1 cellular context compared by ENCODE assay signal in genomic region chr13:91348906-91349435, GRCh38.
A peak's percentile ranks its signal among the peaks of the same experiment; 100 is the strongest.
TF ChIP-seq lines count a peak whose summit lies in the region.

No MANE protein-coding gene starts in this region.

TF ChIP-seq in H1, 55 proteins besides CTCF, POLR2A, EP300 and RAD21:
- peak; percentile 53 for TF ChIP-seq CREB1 (IDR thresholded peaks at IDR 0.05)
- TF ChIP-seq YY1 (IDR thresholded peaks at IDR 0.05; ENCODE audit: low read depth, low read length) = 0 out of 2 replicates have a peak, but pooled peaks have one; percentile 3
- TF ChIP-seq RFX5 (IDR thresholded peaks at IDR 0.05; ENCODE audit: borderline replicate concordance, low read depth, low read length) = no peak
- no peak for TF ChIP-seq KDM1A (IDR thresholded peaks at IDR 0.05; ENCODE audit: borderline replicate concordance, low read length)
- TF ChIP-seq SP4 (IDR thresholded peaks at IDR 0.05; ENCODE audit: low read length) = no peak; the same call in 1 of the 2 replicates
- TF ChIP-seq TEAD4 (IDR thresholded peaks at IDR 0.05; ENCODE audit: low read depth, low read length) = peak; percentile 11; the same call in 1 of the 2 replicates
- no peak for TF ChIP-seq EZH2 (IDR thresholded peaks at IDR 0.05; ENCODE audit: low read depth, low read length, severe bottlenecking)
- TF ChIP-seq BRCA1 (IDR thresholded peaks at IDR 0.05; ENCODE audit: low read depth, low read length) = no peak
- no peak for TF ChIP-seq TCF12 (IDR thresholded peaks at IDR 0.05; ENCODE audit: low read depth, low read length)
- TF ChIP-seq GABPA (IDR thresholded peaks at IDR 0.05; ENCODE audit: borderline replicate concordance, insufficient read depth, low read length) = no peak
- TF ChIP-seq RNF2 (IDR thresholded peaks at IDR 0.05; ENCODE audit: borderline replicate concordance, low read depth, low read length, missing control alignments, poor library complexity, severe bottlenecking) = no peak
- 0 out of 2 replicates have a peak, but pooled peaks have one; percentile 23 for TF ChIP-seq CHD2 (IDR thresholded peaks at IDR 0.05; ENCODE audit: low read length)
- TF ChIP-seq PHF8 (conservative IDR thresholded peaks at IDR 0.05; ENCODE audit: low read depth, low read length) = peak; percentile 20
- no peak for TF ChIP-seq MAFK (IDR thresholded peaks at IDR 0.05; ENCODE audit: low read depth, low read length)
- no peak for TF ChIP-seq RXRA (IDR thresholded peaks at IDR 0.05; ENCODE audit: insufficient read depth, low read depth, low read length)
- peak; percentile 94 for TF ChIP-seq TAF1 (IDR thresholded peaks at IDR 0.05; ENCODE audit: low read depth, low read length)
- no peak for TF ChIP-seq SP1 (IDR thresholded peaks at IDR 0.05; ENCODE audit: low read depth, low read length)
- no peak for TF ChIP-seq BCL11A (IDR thresholded peaks at IDR 0.05; ENCODE audit: low read depth in 2 of 2, low read length in 2 of 2)
- TF ChIP-seq HDAC2 (IDR thresholded peaks at IDR 0.05; ENCODE audit: borderline replicate concordance in 1 of 2, low read depth in 2 of 2, low read length in 2 of 2) = no peak
- TF ChIP-seq TAF7 (optimal IDR thresholded peaks at IDR 0.05; ENCODE audit: borderline replicate concordance, low read depth, low read length) = peak; percentile 80
- no peak for TF ChIP-seq CTBP2 (IDR thresholded peaks at IDR 0.05; ENCODE audit: borderline replicate concordance, insufficient read depth, insufficient read length, low read length)
- TF ChIP-seq EGR1 (IDR thresholded peaks at IDR 0.05; ENCODE audit: borderline replicate concordance, low read depth, low read length) = no peak
- no peak for TF ChIP-seq CBX8 (IDR thresholded peaks at IDR 0.05; ENCODE audit: borderline replicate concordance, low read depth, low read length)
- no peak for TF ChIP-seq ATF3 (IDR thresholded peaks at IDR 0.05; ENCODE audit: insufficient read depth, low read depth, low read length)
- TF ChIP-seq KDM5A (IDR thresholded peaks at IDR 0.05; ENCODE audit: low read length) = no peak
- TF ChIP-seq CBX5 (IDR thresholded peaks at IDR 0.05; ENCODE audit: low read depth, low read length) = no peak
- TF ChIP-seq JUN (IDR thresholded peaks at IDR 0.05; ENCODE audit: low read depth, low read length) = no peak
- TF ChIP-seq GTF2F1 (IDR thresholded peaks at IDR 0.05; ENCODE audit: borderline replicate concordance, low read depth, low read length) = peak; percentile 46; the same call in 1 of the 2 replicates
- TF ChIP-seq NANOG (IDR thresholded peaks at IDR 0.05; ENCODE audit: insufficient read depth, low read depth, low read length, poor library complexity, severe bottlenecking) = peak; percentile 20
- no peak for TF ChIP-seq CHD7 (IDR thresholded peaks at IDR 0.05; ENCODE audit: insufficient replicate concordance, low read length)
- TF ChIP-seq E2F6 (IDR thresholded peaks at IDR 0.05) = peak; percentile 68; the same call in 1 of the 2 replicates
- TF ChIP-seq POU5F1 (IDR thresholded peaks at IDR 0.05; ENCODE audit: low read depth, low read length) = no peak
- TF ChIP-seq CHD1 (IDR thresholded peaks at IDR 0.05; ENCODE audit: low read depth, low read length) = no peak; the same call in 1 of the 2 replicates
- no peak for TF ChIP-seq SIRT6 (IDR thresholded peaks at IDR 0.05; ENCODE audit: low read length)
- TF ChIP-seq ZNF274 (IDR thresholded peaks at IDR 0.05; ENCODE audit: borderline replicate concordance, extremely low read depth, low read length) = no peak
- TF ChIP-seq NRF1 (IDR thresholded peaks at IDR 0.05; ENCODE audit: low read depth, low read length) = no peak
- peak in 1 of 2 experiments; percentile 75; a peak in 1 of 4 replicates for TF ChIP-seq SIN3A (conservative IDR thresholded peaks at IDR 0.05 in 1 of 2, IDR thresholded peaks at IDR 0.05 in 1 of 2; ENCODE audit: low read depth in 1 of 2, low read length in 2 of 2)
- TF ChIP-seq SP2 (IDR thresholded peaks at IDR 0.05; ENCODE audit: low read length) = no peak
- TF ChIP-seq MAX (IDR thresholded peaks at IDR 0.05) = peak; percentile 97
- no peak for TF ChIP-seq FOSL1 (IDR thresholded peaks at IDR 0.05; ENCODE audit: insufficient read depth, low read depth, low read length)
- no peak; the same call in 1 of the 2 replicates for TF ChIP-seq USF2 (IDR thresholded peaks at IDR 0.05; ENCODE audit: low read length)
- no peak for TF ChIP-seq SRF (IDR thresholded peaks at IDR 0.05; ENCODE audit: low read depth, low read length)
- no peak for TF ChIP-seq KDM4A (IDR thresholded peaks at IDR 0.05; ENCODE audit: low read depth, low read length, severe bottlenecking)
- no peak for TF ChIP-seq SIX5 (IDR thresholded peaks at IDR 0.05; ENCODE audit: low read depth, low read length)
- TF ChIP-seq CEBPB (IDR thresholded peaks at IDR 0.05; ENCODE audit: low read depth, low read length) = no peak
- TF ChIP-seq SUZ12 (IDR thresholded peaks at IDR 0.05; ENCODE audit: low read length) = no peak
- TF ChIP-seq JUND (IDR thresholded peaks at IDR 0.05; ENCODE audit: low read length) = peak; percentile 45; the same call in 1 of the 2 replicates
- TF ChIP-seq BACH1 (IDR thresholded peaks at IDR 0.05; ENCODE audit: low read length) = peak; percentile 59
- TF ChIP-seq SAP30 (IDR thresholded peaks at IDR 0.05; ENCODE audit: insufficient read depth, insufficient replicate concordance, low read length) = no peak
- TF ChIP-seq RBBP5 (IDR thresholded peaks at IDR 0.05; ENCODE audit: borderline replicate concordance, low read depth, low read length) = no peak
- TF ChIP-seq ASH2L (IDR thresholded peaks at IDR 0.05; ENCODE audit: low read length) = peak; percentile 31
- TF ChIP-seq, protein P1, sequence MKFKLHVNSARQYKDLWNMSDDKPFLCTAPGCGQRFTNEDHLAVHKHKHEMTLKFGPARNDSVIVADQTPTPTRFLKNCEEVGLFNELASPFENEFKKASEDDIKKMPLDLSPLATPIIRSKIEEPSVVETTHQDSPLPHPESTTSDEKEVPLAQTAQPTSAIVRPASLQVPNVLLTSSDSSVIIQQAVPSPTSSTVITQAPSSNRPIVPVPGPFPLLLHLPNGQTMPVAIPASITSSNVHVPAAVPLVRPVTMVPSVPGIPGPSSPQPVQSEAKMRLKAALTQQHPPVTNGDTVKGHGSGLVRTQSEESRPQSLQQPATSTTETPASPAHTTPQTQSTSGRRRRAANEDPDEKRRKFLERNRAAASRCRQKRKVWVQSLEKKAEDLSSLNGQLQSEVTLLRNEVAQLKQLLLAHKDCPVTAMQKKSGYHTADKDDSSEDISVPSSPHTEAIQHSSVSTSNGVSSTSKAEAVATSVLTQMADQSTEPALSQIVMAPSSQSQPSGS (IDR thresholded peaks at IDR 0.05; ENCODE audit: low read length) = peak; percentile 83; the same call in 1 of the 2 replicates
- TF ChIP-seq HDAC6 (IDR thresholded peaks at IDR 0.05; ENCODE audit: low read depth, low read length) = no peak
- TF ChIP-seq TBP (IDR thresholded peaks at IDR 0.05; ENCODE audit: low read depth, low read length) = peak; percentile 74
- TF ChIP-seq POLR2AphosphoS5 (IDR thresholded peaks at IDR 0.05; ENCODE audit: low read depth, low read length) = peak; percentile 95
